In genomic region chr3:57164606-57165573, GRCh38 we compare ENCODE assay signal across 8 cellular contexts. TPM values are rescaled to one million over a fixed set of nuclear protein-coding genes. Genes with fewer than 3 reads are reported as not detected.
DNase-seq lines count a peak whose midpoint lies in the region; ATAC-seq and TF ChIP-seq lines count a peak whose summit lies in the region.

TSS of gene IL17RD (minus strand) at chr3:57165353. CDS start at chr3:57165286, 67 bp downstream.

- H3K36me3 Mint-ChIP-seq in T-helper 17 cell (ENCODE audit: low read depth): peaks cover 11% of the 10 kb centered on the region

- intact Hi-C loops in body of pancreas (cut with DNase I): no loop called here

- peak within 1 kb of the TSS; percentile 91 for H3K4me3 Mint-ChIP-seq in T-helper 17 cell

- peak; percentile 79 for DNase-seq in activated effector memory CD4-positive, alpha-beta T cell treated with anti-CD3 and anti-CD28 coated beads, Interleukin-2, amount 50 U/mL, for 16 hours
- DNase-seq in activated effector memory CD4-positive, alpha-beta T cell treated with Interleukin-2 at 50 U/mL for 16 hours: no peak
- DNase-seq in MG63: peak; percentile 60
- DNase-seq in T-helper 17 cell: peak in 2 of 3 donors; percentile 26 to 39
- peak; percentile 76 to 88 (median 78) for DNase-seq in body of pancreas
- peak; percentile 31 for DNase-seq in skeletal muscle cell (ENCODE audit: low read depth)

- TF ChIP-seq CTCF in body of pancreas (IDR thresholded peaks at IDR 0.05): no peak

- H3K9ac ChIP-seq in iPS-15b (ENCODE audit: low read depth, low read length): peak within 1 kb of the TSS; percentile 56

- TF ChIP-seq POLR2A in body of pancreas (IDR thresholded peaks at IDR 0.05): peak in 1 of 3 donors; percentile 21

- H3K4me3 ChIP-seq in MG63: peak within 1 kb of the TSS; percentile 41
- H3K4me3 ChIP-seq in body of pancreas: peak within 1 kb of the TSS; percentile 38 to 56
- peak within 1 kb of the TSS; percentile 73 for H3K4me3 ChIP-seq in iPS-15b (ENCODE audit: low read depth, low read length)
- H3K4me3 ChIP-seq in skeletal muscle cell (ENCODE audit: low read depth, low read length): peak within 1 kb of the TSS; percentile 65

- H3K36me3 ChIP-seq in MG63 (no peaks in the 10 kb centered on the region), body of pancreas (replicated peaks in 1 of 2; ENCODE audit: insufficient read depth in 1 of 2, low read depth in 2 of 2) (no peaks in the 10 kb centered on the region), iPS-15b (ENCODE audit: control insufficient read depth, insufficient read depth, low read length) (no peaks in the 10 kb centered on the region)

- ATAC-seq in T-helper 17 cell (peak; percentile 74), body of pancreas (peak; percentile 90), GM21619 (IDR thresholded peaks at IDR 0.05; ENCODE audit: unreplicated experiment) (no peak)

- H3K4me1 ChIP-seq in body of pancreas (peaks cover 31% of the 10 kb centered on the region), iPS-15b (ENCODE audit: control insufficient read depth, insufficient read depth, low read length) (peaks cover 23% of the 10 kb centered on the region)

- peaks cover 76% of the 10 kb centered on the region for H3K27me3 Mint-ChIP-seq in T-helper 17 cell

- H3K27ac Mint-ChIP-seq in T-helper 17 cell: no peak within 1 kb of the TSS

- H3K27me3 ChIP-seq in MG63 (no peaks in the 10 kb centered on the region), body of pancreas (no peaks in the 10 kb centered on the region), iPS-15b (ENCODE audit: control insufficient read depth, insufficient read depth, low read length) (peaks cover 50% of the 10 kb centered on the region)

- peaks cover 15% of the 10 kb centered on the region for H3K4me1 Mint-ChIP-seq in T-helper 17 cell

- no peak within 1 kb of the TSS for H3K27ac ChIP-seq in body of pancreas

- H3K9me3 ChIP-seq in MG63: no peaks in the 10 kb centered on the region
- H3K9me3 ChIP-seq in T-helper 17 cell (ENCODE audit: control insufficient read depth, low read length, poor library complexity, severe bottlenecking): no peaks in the 10 kb centered on the region
- no peaks in the 10 kb centered on the region for H3K9me3 ChIP-seq in body of pancreas
- H3K9me3 ChIP-seq in iPS-15b (ENCODE audit: control insufficient read depth, insufficient read depth, low read length): no peaks in the 10 kb centered on the region

- WGBS in body of pancreas, 2 donors: 1 to 2% methylated on average over 24 to 93 of the region's 100 CpGs

RNA-seq across cellular contexts. Expression of gene IL17RD, which starts in this region (rescaled TPM):
- 0.91 and 2.5 TPM in 2 replicates for total RNA-seq in MG63 (2014; rRNA removed; shearing (Covaris generic); ENCODE audit: low replicate concordance)
- total RNA-seq in T-helper 17 cell (not detected), body of pancreas (1 to 10 TPM; 1.3 to 2.3 TPM)

Comparison
In these comparisons a context has a peak if more than half of its experiments do, and no peak if none do; other contexts are left out.
1. Peak in DNase-seq and ATAC-seq in T-helper 17 cell; RNA of the gene not detected or under 1 TPM.